14 cellular contexts compared by ENCODE assay signal in the genomic region with DNA sequence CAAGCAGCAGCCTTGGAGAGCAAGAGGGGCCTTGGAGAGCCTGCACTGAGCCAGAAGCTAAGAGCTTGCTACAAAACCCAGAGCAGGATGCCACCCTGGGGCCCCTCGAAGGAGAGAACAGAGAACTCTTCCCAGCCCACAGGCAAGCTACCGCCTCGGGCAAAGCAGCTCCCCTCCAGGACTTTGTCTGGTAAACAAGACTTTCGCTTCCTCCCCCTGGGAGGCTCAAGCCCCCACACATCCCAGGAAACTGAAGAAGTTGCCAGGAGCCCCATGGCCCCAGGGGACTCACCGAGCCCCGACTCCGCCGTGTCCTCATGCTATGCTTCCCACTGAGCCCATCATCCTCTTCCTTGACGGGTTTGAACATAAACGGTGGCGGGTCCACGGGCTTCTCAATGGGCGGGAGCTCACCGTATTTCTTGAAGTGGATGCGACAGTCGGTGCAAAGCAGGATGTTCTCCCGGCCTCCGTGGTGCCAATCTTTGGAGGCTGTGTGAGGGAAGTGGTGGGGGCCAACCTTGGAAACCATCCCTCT. TPM values are rescaled to one million over a fixed set of nuclear protein-coding genes. Genes with fewer than 3 reads are reported as not detected.
A peak's percentile ranks its signal among the peaks of the same experiment; 100 is the strongest.
DNase-seq lines count a peak whose midpoint lies in the region; ATAC-seq and TF ChIP-seq lines count a peak whose summit lies in the region.
"Had no signal": no experiment of that assay in that cellular context is flagged by ENCODE, and none has a peak within 500 bp of the region (broad histone marks: within the 10 kb centered on the region; RNA-seq: fewer than 3 reads in every experiment).

No MANE protein-coding gene starts in this region.

- intact Hi-C loops in heart left ventricle (cut with DNase I) (loop anchor here in 3 of 10 donors (2.0 to 10.0 kb wide), 3 partner anchors 51 to 361 kb away; no protein-coding TSS in a partner anchor), Right ventricle myocardium superior (cut with DNase I) (no loop called here), right cardiac atrium (cut with DNase I) (no loop called here), sciatic nerve (cut with DNase I) (no loop called here), vagina (cut with DNase I) (no loop called here)

- H3K27me3 ChIP-seq in heart left ventricle (no peaks in the 10 kb centered on the region), right cardiac atrium (ENCODE audit: control insufficient read depth, insufficient read depth) (no peaks in the 10 kb centered on the region), vagina (no peaks in the 10 kb centered on the region)
- H3K27me3 ChIP-seq: ovary had no signal

- H3K4me3 ChIP-seq in heart left ventricle (peak overlapping the region in 2 of 12 donors; percentile 1 to 19), right cardiac atrium (ENCODE audit: low read length) (no peak overlapping the region), vagina (no peak overlapping the region)
- H3K4me3 ChIP-seq: ovary had no signal

- H3K4me1 ChIP-seq in heart left ventricle (peaks cover 4 to 65% (median 55%) of the 10 kb centered on the region in 12 donors), right cardiac atrium (ENCODE audit: control insufficient read depth, insufficient read depth, low read length) (peaks cover 34% of the 10 kb centered on the region), vagina (peaks cover 47% of the 10 kb centered on the region)

- DNase-seq in heart left ventricle (peak in 1 of 5 donors; percentile 65), Right ventricle myocardium superior (no peak), right cardiac atrium (peak in 2 of 3 donors; percentile 62 to 64), sciatic nerve (ENCODE audit: low spot score) (peak; percentile 57), vagina (ENCODE audit: extremely low spot score in 2 of 2) (no peak), DMS 273 treated with DMSO at 0.1 percent for 48 hours (lab: John Stamatoyannopoulos, UW) (no peak)
- DNase-seq: activated CD4-positive, alpha-beta T cell treated with anti-CD3 and anti-CD28 coated beads for 48 hours; activated T-cell treated with anti-CD3 and anti-CD28 coated beads, Interleukin-2, amount 50 U/mL, for 4 hours; mammary epithelial cell; NCI-H2081; stimulated activated CD4-positive, alpha-beta T cell treated with anti-CD3 and anti-CD28 coated beads, Interleukin-2, amount 100 ng/mL, for 24 hours had no signal

- H3K27ac ChIP-seq in heart left ventricle (peak overlapping the region; percentile 36 to 93 (median 76)), right cardiac atrium (ENCODE audit: low read length) (peak overlapping the region; percentile 85), vagina (peak overlapping the region; percentile 5)
- H3K27ac ChIP-seq: ovary had no signal

- 42 to 65% (median 51%) methylated on average over 17 to 18 of the region's 18 CpGs for WGBS in heart left ventricle, 4 donors
- 51% methylated on average over 18 of the region's 18 CpGs for WGBS in right cardiac atrium

- H3K9me3 ChIP-seq in heart left ventricle (no peaks in the 10 kb centered on the region), right cardiac atrium (ENCODE audit: control insufficient read depth, low read length) (no peaks in the 10 kb centered on the region), vagina (no peaks in the 10 kb centered on the region)
- H3K9me3 ChIP-seq: ovary had no signal

- no peak for TF ChIP-seq CTCF in heart left ventricle (IDR thresholded peaks at IDR 0.05)
- TF ChIP-seq CTCF in vagina (IDR thresholded peaks at IDR 0.05) = no peak

- TF ChIP-seq POLR2A in heart left ventricle (IDR thresholded peaks at IDR 0.05) (no peak), vagina (IDR thresholded peaks at IDR 0.05) (no peak)

- H3K36me3 ChIP-seq in heart left ventricle (peaks cover 0 to 79% (median 58%) of the 10 kb centered on the region in 9 donors), vagina (peaks cover 0 to 69% of the 10 kb centered on the region in 2 donors)
- H3K36me3 ChIP-seq: ovary had no signal

- ATAC-seq in heart left ventricle = peak in 1 of 4 donors; percentile 2
- ATAC-seq in Right ventricle myocardium superior (ENCODE audit: poor library complexity) = no peak
- ATAC-seq in right cardiac atrium = no peak
- ATAC-seq in sciatic nerve = peak; percentile 1
- no peak for ATAC-seq in GM18907 (IDR thresholded peaks at IDR 0.05; ENCODE audit: unreplicated experiment)
- no peak for ATAC-seq in HG02623 (IDR thresholded peaks at IDR 0.05; ENCODE audit: unreplicated experiment)
- ATAC-seq: activated T-cell treated with anti-CD3 and anti-CD28 coated beads, Interleukin-2, amount 50 U/mL, for 4 hours had no signal

RNA-seq across cellular contexts. Expression of a gene that starts 45.9 kb away (rescaled TPM):
- 1 to 10 TPM in 7 of 9 donors, under 1 TPM in 2; 0.61 to 6.2 (median 1.6) TPM for total RNA-seq in heart left ventricle
- polyA plus RNA-seq in heart left ventricle = 1 to 10 TPM; 1.3 to 2.9 TPM
- total RNA-seq in Right ventricle myocardium superior = 1.9 TPM
- 1 to 10 TPM; 2.1 to 3.5 (median 2.8) TPM for total RNA-seq in right cardiac atrium
- polyA plus RNA-seq in right cardiac atrium = 2.5 TPM
- total RNA-seq in sciatic nerve = 2.5 TPM
- total RNA-seq in vagina = 13.8 TPM

Comparison
In these comparisons a context has a peak if more than half of its experiments do, and no peak if none do; other contexts are left out.
1. DNase-seq: peak in right cardiac atrium (2 of 3) and sciatic nerve (single experiment); none in Right ventricle myocardium superior (single experiment), vagina (0 of 2) and DMS 273 treated with DMSO at 0.1 percent for 48 hours (single experiment).
2. H3K27ac ChIP-seq: peak in every context shown above with its lines; median percentile 85 in right cardiac atrium; 76 in heart left ventricle; 5 in vagina.